In the genomic region with DNA sequence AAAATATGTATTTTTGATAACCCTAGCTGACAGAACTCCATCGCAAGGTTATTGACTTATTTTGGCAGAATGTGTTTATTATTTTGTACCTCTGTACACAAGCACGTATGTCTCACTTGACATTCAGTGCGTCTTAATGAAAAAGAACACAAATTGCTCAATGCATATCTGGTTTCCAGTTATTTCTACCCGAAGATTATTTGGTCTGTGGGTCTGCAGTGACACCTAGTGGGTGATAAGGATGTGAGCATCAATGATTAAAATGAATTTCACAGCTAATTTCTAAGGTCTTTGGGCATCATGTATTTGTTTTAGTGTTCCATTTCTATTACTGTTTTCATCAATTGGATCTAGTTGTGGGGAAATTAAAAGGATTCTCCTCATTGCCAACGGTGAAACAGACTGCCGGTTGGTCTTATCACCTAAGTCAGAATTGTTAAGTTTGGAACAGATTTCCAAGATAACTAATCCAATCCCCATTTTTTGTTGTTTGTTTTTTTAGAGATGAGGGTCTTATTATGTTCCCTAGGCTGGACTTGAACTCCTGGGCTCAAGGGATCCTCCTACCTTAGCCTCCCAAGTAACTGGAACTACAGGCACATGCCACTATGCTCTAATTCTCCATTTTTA, we compare ENCODE assay signal across 8 cellular contexts. TPM values are rescaled to one million over a fixed set of nuclear protein-coding genes. Genes with fewer than 3 reads are reported as not detected.
A peak's percentile ranks its signal among the peaks of the same experiment; 100 is the strongest.
DNase-seq lines count a peak whose midpoint lies in the region; ATAC-seq and TF ChIP-seq lines count a peak whose summit lies in the region.

No MANE protein-coding gene starts in this region.

- CTCF ChIA-PET in activated CD4-positive, alpha-beta T cell treated with anti-CD3 and anti-CD28 coated beads, Interleukin-2, amount 10 ng/mL, durations not matched to agents 7 days and 5 days (lab: Charles Lee), result interaction anchor here (0.6 to 1.7 kb wide), 14 partner anchors 9 to 326 kb away, joined by 3 to 7 read pairs (median 4); no protein-coding TSS in a partner anchor

- H3K27ac Mint-ChIP-seq in activated CD4-positive, alpha-beta T cell treated with anti-CD3 and anti-CD28 coated beads, Interleukin-2, amount 10 ng/mL, durations not matched to agents 7 days and 5 days, result no peak overlapping the region
- no peak overlapping the region for H3K27ac Mint-ChIP-seq in neural crest cell (ENCODE audit: unreplicated experiment)

- DNase-seq in AG09319 (ENCODE audit: extremely low read depth, low read depth), result peak; percentile 43
- DNase-seq in GM13977 (ENCODE audit: low spot score), result peak; percentile 63
- peak; percentile 58 for DNase-seq in NCI-H226
- peak; percentile 70 for DNase-seq in activated CD4-positive, alpha-beta T cell treated with anti-CD3 and anti-CD28 coated beads, Interleukin-2, amount 10 ng/mL, durations not matched to agents 7 days and 5 days
- DNase-seq in neural crest cell (ENCODE audit: low read depth, low spot score), result no peak

- H3K27me3 Mint-ChIP-seq in activated CD4-positive, alpha-beta T cell treated with anti-CD3 and anti-CD28 coated beads, Interleukin-2, amount 10 ng/mL, durations not matched to agents 7 days and 5 days, result no peaks in the 10 kb centered on the region
- H3K27me3 Mint-ChIP-seq in neural crest cell (ENCODE audit: low read depth), result no peaks in the 10 kb centered on the region

- POLR2A ChIA-PET in activated CD4-positive, alpha-beta T cell treated with anti-CD3 and anti-CD28 coated beads, Interleukin-2, amount 10 ng/mL, durations not matched to agents 7 days and 5 days (lab: Charles Lee), result no interaction called here

- H3K36me3 Mint-ChIP-seq in activated CD4-positive, alpha-beta T cell treated with anti-CD3 and anti-CD28 coated beads, Interleukin-2, amount 10 ng/mL, durations not matched to agents 7 days and 5 days (ENCODE audit: low read depth), result peaks cover 22% of the 10 kb centered on the region
- H3K36me3 Mint-ChIP-seq in neural crest cell (ENCODE audit: low read depth), result peaks cover 3% of the 10 kb centered on the region

- peak; percentile 67 for ATAC-seq in esophagus mucosa
- ATAC-seq in GM21529 (IDR thresholded peaks at IDR 0.05; ENCODE audit: unreplicated experiment), result no peak
- ATAC-seq in HG03045 (IDR thresholded peaks at IDR 0.05; ENCODE audit: unreplicated experiment), result no peak

- H3K9me3 Mint-ChIP-seq in activated CD4-positive, alpha-beta T cell treated with anti-CD3 and anti-CD28 coated beads, Interleukin-2, amount 10 ng/mL, durations not matched to agents 7 days and 5 days, result no peaks in the 10 kb centered on the region
- no peaks in the 10 kb centered on the region for H3K9me3 Mint-ChIP-seq in neural crest cell

- in situ Hi-C loops in GM13977 (cut with MboI; ENCODE audit: low pct_unique_long_range_greater_than_20kb, low sequenced_read_pairs, unreplicated experiment), result loop anchor here (10.0 to 25.0 kb wide), 2 partner anchors 275 to 557 kb away; partner anchors contain the start of gene DENND2D

- TF ChIP-seq CTCF in AG09319 (IDR thresholded peaks at IDR 0.05; ENCODE audit: low read depth, low read length) (peak; percentile 74), GM13977 (IDR thresholded peaks at IDR 0.05; ENCODE audit: extremely low read depth, insufficient read depth, missing control alignments) (peak; percentile 80), neural crest cell (conservative IDR thresholded peaks at IDR 0.05) (peak; percentile 86)

- H3K4me1 Mint-ChIP-seq in activated CD4-positive, alpha-beta T cell treated with anti-CD3 and anti-CD28 coated beads, Interleukin-2, amount 10 ng/mL, durations not matched to agents 7 days and 5 days, result peaks cover 6% of the 10 kb centered on the region
- H3K4me1 Mint-ChIP-seq in neural crest cell, result no peaks in the 10 kb centered on the region

- no peak overlapping the region for H3K4me3 Mint-ChIP-seq in activated CD4-positive, alpha-beta T cell treated with anti-CD3 and anti-CD28 coated beads, Interleukin-2, amount 10 ng/mL, durations not matched to agents 7 days and 5 days
- H3K4me3 Mint-ChIP-seq in neural crest cell, result no peak overlapping the region

RNA-seq across cellular contexts. Expression of gene DDX20, which starts 13.9 kb away (rescaled TPM):
- 10 to 100 TPM; 14.4 to 18.9 TPM for total RNA-seq in activated CD4-positive, alpha-beta T cell treated with anti-CD3 and anti-CD28 coated beads, Interleukin-2, amount 10 ng/mL, durations not matched to agents 7 days and 5 days
- 6.1 TPM for total RNA-seq in esophagus mucosa
- 25.7 and 26.7 TPM in 2 replicates for total RNA-seq in neural crest cell

RNA-seq across cellular contexts. Expression of gene INKA2, which starts 30.4 kb away (rescaled TPM):
- total RNA-seq in activated CD4-positive, alpha-beta T cell treated with anti-CD3 and anti-CD28 coated beads, Interleukin-2, amount 10 ng/mL, durations not matched to agents 7 days and 5 days, result 1 to 10 TPM; 2.4 to 4.2 TPM
- 2.7 TPM for total RNA-seq in esophagus mucosa
- 2.7 and 3.5 TPM in 2 replicates for total RNA-seq in neural crest cell
